In the genomic region with DNA sequence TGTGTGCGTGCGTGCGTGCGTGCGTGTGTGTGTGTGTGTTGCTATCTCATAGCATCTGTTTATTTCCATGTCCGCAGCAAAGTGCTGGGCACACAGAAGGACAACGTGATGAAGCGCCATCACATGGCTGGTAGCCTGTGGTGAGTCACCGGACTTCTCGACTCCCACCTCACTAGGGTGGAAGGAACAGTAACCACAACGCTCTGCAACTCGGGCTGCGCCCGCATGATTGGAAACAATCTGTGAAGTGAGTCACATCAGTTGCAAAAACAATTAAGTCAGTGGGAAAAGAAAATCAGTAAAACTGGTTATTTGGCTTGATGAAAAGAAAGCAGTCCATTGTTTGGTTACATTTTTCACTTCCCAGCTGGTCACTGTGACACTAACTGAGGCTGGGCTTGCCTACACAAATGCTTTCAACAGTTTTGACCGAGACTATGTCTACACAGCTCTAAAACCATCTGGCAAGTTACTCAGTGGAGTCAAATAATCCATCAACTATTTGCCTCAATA, we compare ENCODE assay signal across 10 cellular contexts.
DNase-seq lines count a peak whose midpoint lies in the region; ATAC-seq, FAIRE-seq and TF ChIP-seq lines count a peak whose summit lies in the region.
"Had no signal": no experiment of that assay in that cellular context is flagged by ENCODE, and none has a peak within 500 bp of the region (broad histone marks: within the 10 kb centered on the region; RNA-seq: fewer than 3 reads in every experiment).

No MANE protein-coding gene starts in this region.

- no peak overlapping the region for H3K4me3 Mint-ChIP-seq in endodermal cell

- in situ Hi-C loops in Panc1 (cut with HindIII; ENCODE audit: low pct_unique_long_range_greater_than_20kb, low sequenced_read_pairs) = no loop called here

- WGBS in pancreas, 2 donors = 21 to 22% methylated on average over 15 of the region's 15 CpGs
- WGBS in endodermal cell (ENCODE audit: insufficient coverage in 1 of 2, insufficient read length in 1 of 2), 2 experiments = 91 to 93% methylated on average over 8 to 15 of the region's 15 CpGs

- no peak overlapping the region for H3K27ac Mint-ChIP-seq in endodermal cell

- CTCF ChIA-PET in GM10248 (lab: Yijun Ruan, JAX) = interaction anchor here (1.5 to 8.3 kb wide), 3 partner anchors 12 to 26 kb away, joined by 3 to 81 read pairs (median 5); no protein-coding TSS in a partner anchor
- CTCF ChIA-PET in Panc1 (lab: Charles Lee) = interaction anchor here (0.7 kb wide), 1 partner anchor 113 kb away, joined by 3 read pairs; no protein-coding TSS in a partner anchor

- no peak overlapping the region for H2AFZ ChIP-seq in Karpas-422 (ENCODE audit: low read length)

- peaks cover 31% of the 10 kb centered on the region for H3K27me3 Mint-ChIP-seq in endodermal cell (ENCODE audit: insufficient read depth)

- H3K9me2 ChIP-seq in Karpas-422 (replicated peaks; ENCODE audit: insufficient read depth, low read length) = no peaks in the 10 kb centered on the region

- DNase-seq in GM10248 (ENCODE audit: extremely low spot score) (no peak), Panc1 (ENCODE audit: low read depth, low spot score) (peak; percentile 62), fibroblast of peridontal ligament (ENCODE audit: extremely low read depth) (peak; percentile 35), pancreas (peak in 2 of 6 donors; percentile 55 to 67), foreskin fibroblast (no peak), Karpas-422 (no peak), endodermal cell (no peak), SKM-1 treated with dmso at 0.1 percent for 144 hours (lab: John Stamatoyannopoulos, UW; ENCODE audit: unreplicated experiment) (no peak)
- DNase-seq: cerebellar nuclear complex, NCI-H146 had no signal

- BruUV-seq in Panc1 (replicated peaks; lab: Mats Ljungman, UMichigan) = no TSS peak

- H3K36me3 ChIP-seq in Panc1 (ENCODE audit: control insufficient read depth, insufficient read depth, low read length) = no peaks in the 10 kb centered on the region
- no peaks in the 10 kb centered on the region for H3K36me3 ChIP-seq in pancreas
- H3K36me3 ChIP-seq in Karpas-422 (ENCODE audit: insufficient read depth, low read length) = no peaks in the 10 kb centered on the region
- H3K36me3 ChIP-seq in endodermal cell (ENCODE audit: control insufficient read depth, insufficient read depth, low read length) = no peaks in the 10 kb centered on the region

- H3K4me2 ChIP-seq in Karpas-422 (ENCODE audit: low read depth, low read length, poor library complexity, severe bottlenecking) = no peak overlapping the region

- H3K4me1 Mint-ChIP-seq in endodermal cell = no peaks in the 10 kb centered on the region

- H4K20me1 ChIP-seq in Karpas-422 (ENCODE audit: insufficient read depth, low read depth, low read length) = no peaks in the 10 kb centered on the region

- peak; percentile 89 for ATAC-seq in Panc1
- peak in 3 of 4 donors; percentile 75 to 93 (median 92) for ATAC-seq in pancreas

- no peaks in the 10 kb centered on the region for H3K79me2 ChIP-seq in Karpas-422 (ENCODE audit: low read length)

- H3K27me3 ChIP-seq in Panc1 (ENCODE audit: control insufficient read depth, insufficient read depth, low read length) (no peaks in the 10 kb centered on the region), pancreas (no peaks in the 10 kb centered on the region), Karpas-422 (ENCODE audit: low read length) (no peaks in the 10 kb centered on the region), endodermal cell (ENCODE audit: control insufficient read depth, insufficient read depth, low read length, poor library complexity, severe bottlenecking) (peaks cover 32% of the 10 kb centered on the region)

- intact Hi-C loops in Panc1 (cut with micrococcal nuclease; ENCODE audit: unreplicated experiment) (no loop called here), pancreas (cut with DNase I) (no loop called here)

- no peaks in the 10 kb centered on the region for H3K36me3 Mint-ChIP-seq in endodermal cell (ENCODE audit: low read depth)

- POLR2A ChIA-PET in GM10248 (lab: Yijun Ruan, JAX) = interaction anchor here (0.9 to 1.0 kb wide), 2 partner anchors 15 to 16 kb away, joined by 3 read pairs; no protein-coding TSS in a partner anchor
- POLR2A ChIA-PET in Panc1 (lab: Charles Lee) = no interaction called here

- no peaks in the 10 kb centered on the region for H3K9me3 Mint-ChIP-seq in endodermal cell

- no peaks in the 10 kb centered on the region for H3K9me3 ChIP-seq in Panc1 (ENCODE audit: control insufficient read depth, insufficient read depth, low read depth, low read length)
- H3K9me3 ChIP-seq in pancreas = no peaks in the 10 kb centered on the region
- H3K9me3 ChIP-seq in Karpas-422 (ENCODE audit: low read length) = no peaks in the 10 kb centered on the region
- no peaks in the 10 kb centered on the region for H3K9me3 ChIP-seq in endodermal cell (ENCODE audit: control insufficient read depth, low read length)

- H3K27ac ChIP-seq in Panc1 (ENCODE audit: low read length) = no peak overlapping the region
- H3K27ac ChIP-seq in pancreas = peak overlapping the region in 2 of 4 donors; percentile 32 to 52
- no peak overlapping the region for H3K27ac ChIP-seq in Karpas-422 (ENCODE audit: low read length)
- no peak overlapping the region for H3K27ac ChIP-seq in endodermal cell (ENCODE audit: low read depth, low read length)

- H3K4me1 ChIP-seq in Panc1 (ENCODE audit: control insufficient read depth, insufficient read depth, low read length) = no peaks in the 10 kb centered on the region
- H3K4me1 ChIP-seq in pancreas = no peaks in the 10 kb centered on the region
- H3K4me1 ChIP-seq in Karpas-422 (ENCODE audit: low read length) = peaks cover 4% of the 10 kb centered on the region; the same call in 1 of the 2 replicates
- H3K4me1 ChIP-seq in endodermal cell (ENCODE audit: control insufficient read depth, insufficient read depth, low read length) = no peaks in the 10 kb centered on the region

- H3K4me3 ChIP-seq in Panc1 (ENCODE audit: low read depth in 2 of 2, low read length in 2 of 2) = peak overlapping the region in 1 of 2 experiments; percentile 12; a peak in 1 of 4 replicates
- no peak overlapping the region for H3K4me3 ChIP-seq in pancreas
- H3K4me3 ChIP-seq in foreskin fibroblast (ENCODE audit: low read depth in 1 of 2, low read length in 2 of 2) = no peak overlapping the region
- no peak overlapping the region for H3K4me3 ChIP-seq in Karpas-422 (ENCODE audit: low read length)
- no peak overlapping the region for H3K4me3 ChIP-seq in endodermal cell (ENCODE audit: low read length)

- TF ChIP-seq CTCF in GM10248 (IDR thresholded peaks at IDR 0.05; ENCODE audit: control extremely low read depth, extremely low read depth, low read depth, missing control alignments) (peak; percentile 24), Panc1 (IDR thresholded peaks at IDR 0.05) (no peak), pancreas (IDR thresholded peaks at IDR 0.05) (no peak), foreskin fibroblast (IDR thresholded peaks at IDR 0.05; ENCODE audit: low read depth, low read length) (no peak), endodermal cell (conservative IDR thresholded peaks at IDR 0.05) (no peak)

- no peak overlapping the region for H3K9ac ChIP-seq in Karpas-422 (ENCODE audit: low read length)
- no peak overlapping the region for H3K9ac ChIP-seq in endodermal cell (ENCODE audit: extremely low read depth, low read length, poor library complexity, severe bottlenecking)

- FAIRE-seq in pancreas (lab: Jason Lieb, UNC) = no peak

Comparison
In these comparisons a context has a peak if more than half of its experiments do, and no peak if none do; other contexts are left out.
1. DNase-seq: peak in Panc1 (single experiment) and fibroblast of peridontal ligament (single experiment); none in GM10248 (single experiment), foreskin fibroblast (0 of 2), Karpas-422 (single experiment), endodermal cell (single experiment) and SKM-1 treated with dmso at 0.1 percent for 144 hours (single experiment).